10 cellular contexts compared by ENCODE assay signal in genomic region chr13:43087960-43088580, GRCh38.
DNase-seq lines count a peak whose midpoint lies in the region; ATAC-seq and TF ChIP-seq lines count a peak whose summit lies in the region.
"Had no signal": no experiment of that assay in that cellular context is flagged by ENCODE, and none has a peak within 500 bp of the region (broad histone marks: within the 10 kb centered on the region; RNA-seq: fewer than 3 reads in every experiment).

No MANE protein-coding gene starts in this region.

- H3K4me3 ChIP-seq in ACC112 (ENCODE audit: low read depth, low read length): peak overlapping the region; percentile 74
- peak overlapping the region; percentile 50 for H3K4me3 ChIP-seq in ascending aorta

- intact Hi-C loops in ascending aorta (cut with DNase I): loop anchor here (5.0 kb wide), 1 partner anchor 784 kb away; no protein-coding TSS in a partner anchor

- H2AFZ ChIP-seq in ACC112 (ENCODE audit: low read length, unreplicated experiment): no peak overlapping the region

- H3K36me3 ChIP-seq in ACC112 (ENCODE audit: insufficient read depth, low read length): peaks cover 17% of the 10 kb centered on the region
- peaks cover 0 to 6% of the 10 kb centered on the region in 2 donors for H3K36me3 ChIP-seq in ascending aorta

- ATAC-seq in GM19467 (IDR thresholded peaks at IDR 0.05; ENCODE audit: unreplicated experiment) (peak; percentile 49), HG03571 (IDR thresholded peaks at IDR 0.05; ENCODE audit: unreplicated experiment) (no peak)

- peaks cover 2% of the 10 kb centered on the region for H3K79me2 ChIP-seq in ACC112 (ENCODE audit: control insufficient read depth, insufficient read depth, low read length, unreplicated experiment)

- peaks cover 0 to 4% of the 10 kb centered on the region in 2 donors for H3K9me3 ChIP-seq in ascending aorta

- no peak for TF ChIP-seq CTCF in ascending aorta (IDR thresholded peaks at IDR 0.05)
- no peak for TF ChIP-seq CTCF in mesothelial cell of epicardium (IDR thresholded peaks at IDR 0.05; ENCODE audit: unreplicated experiment)

- H3K27me3 ChIP-seq in ACC112 (ENCODE audit: insufficient read depth, low read length) (no peaks in the 10 kb centered on the region), ascending aorta (no peaks in the 10 kb centered on the region)

- peaks cover 36% of the 10 kb centered on the region for H3K36me3 Mint-ChIP-seq in mesothelial cell of epicardium

- no peaks in the 10 kb centered on the region for H3K27me3 Mint-ChIP-seq in mesothelial cell of epicardium (ENCODE audit: low read depth)

- peaks cover 7% of the 10 kb centered on the region for H3K9me3 Mint-ChIP-seq in mesothelial cell of epicardium

- H3K4me1 ChIP-seq in ACC112 (ENCODE audit: control insufficient read depth, insufficient read depth, low read length, unreplicated experiment): peaks cover 13% of the 10 kb centered on the region
- no peaks in the 10 kb centered on the region for H3K4me1 ChIP-seq in ascending aorta

- peak overlapping the region; percentile 14 for H3K27ac Mint-ChIP-seq in mesothelial cell of epicardium
- H3K27ac Mint-ChIP-seq: nephron progenitor cell had no signal

- H3K27ac ChIP-seq in ACC112 (ENCODE audit: low read depth, low read length) (peak overlapping the region; percentile 60), ascending aorta (no peak overlapping the region)

- no peak overlapping the region for H3K4me3 Mint-ChIP-seq in mesothelial cell of epicardium
- H3K4me3 Mint-ChIP-seq: nephron progenitor cell had no signal

- no peak for DNase-seq in ascending aorta (ENCODE audit: low spot score in 2 of 2)
- DNase-seq in mesothelial cell of epicardium (ENCODE audit: low spot score in 2 of 2, unreplicated experiment in 2 of 2): no peak
- no peak for DNase-seq in GDM1 (lab: John Stamatoyannopoulos, UW)
- DNase-seq in NCI-H774 (lab: John Stamatoyannopoulos, UW): no peak
- DNase-seq in globus pallidus (ENCODE audit: low spot score): no peak
- DNase-seq: DND-41, nephron progenitor cell had no signal

- peaks cover 30% of the 10 kb centered on the region for H3K4me1 Mint-ChIP-seq in mesothelial cell of epicardium
